In the genomic region with DNA sequence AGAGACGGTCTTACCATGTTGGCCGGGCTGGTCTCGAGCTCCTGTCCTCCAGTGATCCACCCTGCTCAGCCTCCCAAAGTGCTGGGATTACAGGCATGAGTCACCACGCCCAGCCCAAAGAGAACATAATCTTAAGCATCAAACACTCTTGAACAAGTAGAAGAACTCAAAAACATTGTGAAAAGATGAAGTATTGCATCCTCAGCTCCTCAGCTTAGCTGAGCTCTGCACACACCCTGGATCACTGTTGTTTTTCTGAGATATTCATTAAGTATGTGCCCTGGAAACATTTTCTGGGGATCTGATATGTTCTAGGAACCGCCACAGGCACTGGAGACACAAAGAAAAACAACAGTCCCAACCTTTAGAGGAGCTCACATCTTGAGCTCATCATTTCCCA, we compare ENCODE assay signal across 16 cellular contexts.
DNase-seq lines count a peak whose midpoint lies in the region; ATAC-seq and TF ChIP-seq lines count a peak whose summit lies in the region.
"Had no signal": no experiment of that assay in that cellular context is flagged by ENCODE, and none has a peak within 500 bp of the region (broad histone marks: within the 10 kb centered on the region; RNA-seq: fewer than 3 reads in every experiment).

No MANE protein-coding gene starts in this region.

- peak overlapping the region; percentile 14 for H3K4me3 Mint-ChIP-seq in osteocyte (ENCODE audit: unreplicated experiment)
- H3K4me3 Mint-ChIP-seq: CD4-positive, CD25-positive, alpha-beta regulatory T cell had no signal

- H3K4me1 Mint-ChIP-seq in osteocyte (ENCODE audit: unreplicated experiment): peaks cover 63% of the 10 kb centered on the region
- H3K4me1 Mint-ChIP-seq: CD4-positive, CD25-positive, alpha-beta regulatory T cell had no signal

- H3K4me1 ChIP-seq in adipocyte (ENCODE audit: control insufficient read depth, insufficient read depth, low read length) (peaks cover 23% of the 10 kb centered on the region), right cardiac atrium (ENCODE audit: control insufficient read depth, insufficient read depth, low read length) (no peaks in the 10 kb centered on the region)

- intact Hi-C loops in right cardiac atrium (cut with DNase I): no loop called here

- DNase-seq in EH (ENCODE audit: low read depth) (peak; percentile 67), adipocyte (ENCODE audit: low read depth) (peak; percentile 61), dermis blood vessel endothelial cell (peak; percentile 1), osteocyte (ENCODE audit: extremely low spot score, unreplicated experiment) (no peak), right cardiac atrium (no peak), kidney tubule cell (ENCODE audit: low spot score) (no peak), NCI-H2171 (lab: John Stamatoyannopoulos, UW) (no peak)
- DNase-seq: CD4-positive, CD25-positive, alpha-beta regulatory T cell; DMS79; GF-D8; NCI-H1417; NCI-H2029; NCI-H524; SHP77 had no signal

- ATAC-seq in right cardiac atrium (no peak), GM18511 (IDR thresholded peaks at IDR 0.05; ENCODE audit: unreplicated experiment) (no peak)
- ATAC-seq: HepG2 had no signal

- H3K36me3 ChIP-seq in adipocyte (ENCODE audit: control insufficient read depth, insufficient read depth, low read length, severe bottlenecking): no peaks in the 10 kb centered on the region

- H3K27ac Mint-ChIP-seq in osteocyte (ENCODE audit: unreplicated experiment): peak overlapping the region; percentile 92
- H3K27ac Mint-ChIP-seq: CD4-positive, CD25-positive, alpha-beta regulatory T cell had no signal

- no peaks in the 10 kb centered on the region for H3K27me3 ChIP-seq in adipocyte (replicated peaks; ENCODE audit: control insufficient read depth, insufficient read depth, low read length)
- H3K27me3 ChIP-seq in right cardiac atrium (ENCODE audit: control insufficient read depth, insufficient read depth): no peaks in the 10 kb centered on the region

- no peak for TF ChIP-seq CTCF in osteocyte (IDR thresholded peaks at IDR 0.05)

- 89% methylated on average over 5 of the region's 5 CpGs for WGBS in right cardiac atrium

- H3K27ac ChIP-seq in right cardiac atrium (ENCODE audit: low read length): no peak overlapping the region

- no peaks in the 10 kb centered on the region for H3K36me3 Mint-ChIP-seq in osteocyte (ENCODE audit: unreplicated experiment)
- H3K36me3 Mint-ChIP-seq: CD4-positive, CD25-positive, alpha-beta regulatory T cell had no signal

- no peak overlapping the region for H3K9ac ChIP-seq in adipocyte (ENCODE audit: low read length)

- no peaks in the 10 kb centered on the region for H3K9me3 Mint-ChIP-seq in osteocyte (ENCODE audit: unreplicated experiment)

- H3K9me3 ChIP-seq in adipocyte (ENCODE audit: control insufficient read depth, low read length): no peaks in the 10 kb centered on the region
- H3K9me3 ChIP-seq in right cardiac atrium (ENCODE audit: control insufficient read depth, low read length): no peaks in the 10 kb centered on the region

- H3K4me3 ChIP-seq in adipocyte (ENCODE audit: low read length) (no peak overlapping the region), right cardiac atrium (ENCODE audit: low read length) (no peak overlapping the region)

- no peaks in the 10 kb centered on the region for H3K27me3 Mint-ChIP-seq in osteocyte (ENCODE audit: unreplicated experiment)
- H3K27me3 Mint-ChIP-seq: CD4-positive, CD25-positive, alpha-beta regulatory T cell had no signal

Comparison
In these comparisons a context has a peak if more than half of its experiments do, and no peak if none do; other contexts are left out.
1. DNase-seq: peak in EH (single experiment), adipocyte (single experiment) and dermis blood vessel endothelial cell (single experiment); none in osteocyte (single experiment), right cardiac atrium (0 of 3), kidney tubule cell (single experiment) and NCI-H2171 (single experiment).